ENCODE assay signal across 29 cellular contexts in the genomic region with DNA sequence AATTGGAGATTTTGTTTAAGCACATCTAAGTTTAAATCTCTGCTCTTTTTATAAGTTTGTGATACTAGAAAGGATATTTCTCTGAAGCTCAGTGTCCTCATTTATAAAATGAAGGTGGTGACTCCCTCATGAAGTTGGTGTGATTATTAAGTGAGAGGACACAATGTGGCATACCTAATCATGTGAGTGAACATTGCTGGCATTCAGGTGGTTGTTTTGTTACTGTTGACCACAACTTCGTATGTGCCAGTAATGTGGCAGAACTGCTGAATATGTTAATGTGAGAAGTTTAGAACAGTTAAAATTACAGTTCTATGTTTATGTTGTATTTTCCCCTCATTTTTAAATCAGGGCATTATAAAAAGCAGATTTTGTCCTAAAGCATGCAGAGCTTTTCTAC.
"Had no signal": no experiment of that assay in that cellular context is flagged by ENCODE, and none has a peak within 500 bp of the region (broad histone marks: within the 10 kb centered on the region; RNA-seq: fewer than 3 reads in every experiment).

No MANE protein-coding gene starts in this region.

- H3K27me3 ChIP-seq: adrenal gland, cardiac muscle cell had no signal

- H3K4me3 ChIP-seq: adrenal gland, cardiac muscle cell had no signal

- DNase-seq: activated B cell treated with CpG ODN at 0.5 μM for 24 hours; activated CD4-positive, alpha-beta memory T cell treated with anti-CD3 and anti-CD28 coated beads for 36 hours; activated CD4-positive, alpha-beta T cell treated with anti-CD3 and anti-CD28 coated beads for 4 hours; activated CD4-positive, alpha-beta T cell treated with anti-CD3 and anti-CD28 coated beads, Interleukin-2, amount 10 ng/mL, durations not matched to agents 24 days and 14 days; activated CD4-positive, alpha-beta T cell treated with anti-CD3 and anti-CD28 coated beads, Interleukin-2, amount 50 U/mL, for 1 hour; activated CD4-positive, alpha-beta T cell treated with anti-CD3 and anti-CD28 coated beads, Interleukin-2, amount 50 U/mL, for 4 hours; activated CD4-positive, CD25-positive, alpha-beta regulatory T cell treated with anti-CD3 and anti-CD28 coated beads, Interleukin-2, amount 50 U/mL, for 72 hours; activated CD8-positive, alpha-beta memory T cell treated with anti-CD3 and anti-CD28 coated beads, Interleukin-2, amount 50 U/mL, for 4 hours; activated CD8-positive, alpha-beta T cell treated with anti-CD3 and anti-CD28 coated beads for 36 hours; activated effector memory CD4-positive, alpha-beta T cell treated with anti-CD3 and anti-CD28 coated beads, Interleukin-2, amount 50 U/mL, for 16 hours; activated gamma-delta T cell treated with Interleukin-2 at 50 U/mL for 16 hours; activated naive CD4-positive, alpha-beta T cell; activated naive CD4-positive, alpha-beta T cell treated with anti-CD3 and anti-CD28 coated beads for 36 hours; activated naive CD4-positive, alpha-beta T cell treated with anti-CD3 and anti-CD28 coated beads, Interleukin-2, amount 50 U/mL, for 16 hours; activated naive CD8-positive, alpha-beta T cell treated with anti-CD3 and anti-CD28 coated beads for 36 hours; activated T-cell treated with anti-CD3 and anti-CD28 coated beads for 4 hours; activated T-cell treated with anti-CD3 and anti-CD28 coated beads, Interleukin-2, amount 50 U/mL, for 1 hour; activated T-cell treated with anti-CD3 and anti-CD28 coated beads, Interleukin-2, amount 50 U/mL, for 4 hours; activated T-cell treated with anti-CD3 and anti-CD28 coated beads, Interleukin-2, amount 50 U/mL, for 72 hours; adrenal gland; amniotic stem cell; aorta; caudate nucleus; cerebellar nuclear complex; T-helper 1 cell; T-helper 2 cell; T-helper 9 cell had no signal

- H3K27ac ChIP-seq: adrenal gland, cardiac muscle cell, VCaP had no signal

- H3K4me1 ChIP-seq: adrenal gland had no signal

- H3K9me3 ChIP-seq: adrenal gland had no signal
